In the genomic region with DNA sequence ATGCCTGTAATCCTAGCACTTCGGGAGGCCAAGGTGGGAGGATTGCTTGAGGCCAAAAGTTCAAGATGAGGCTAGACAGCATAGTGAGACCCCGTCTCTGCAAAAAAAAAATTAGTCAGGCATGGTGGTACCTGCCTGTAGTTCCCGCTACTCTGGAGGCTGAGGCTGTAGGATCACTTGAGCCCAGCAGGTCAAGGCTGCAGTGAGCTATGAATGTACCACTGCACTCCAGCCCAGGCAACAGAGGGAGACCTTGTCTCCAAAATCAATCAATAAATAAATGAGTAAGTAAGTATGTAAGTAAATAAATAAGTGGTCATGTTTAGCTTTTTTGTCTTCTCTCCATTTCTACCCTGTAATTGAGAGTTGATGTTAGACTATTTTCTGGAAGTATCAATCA, we compare ENCODE assay signal across 1 cellular context.
TF ChIP-seq lines count a peak whose summit lies in the region.

No MANE protein-coding gene starts in this region.

TF ChIP-seq in HepG2, 621 proteins besides CTCF, POLR2A, EP300 and RAD21 (continued from another document):
- TF ChIP-seq, protein P1, sequence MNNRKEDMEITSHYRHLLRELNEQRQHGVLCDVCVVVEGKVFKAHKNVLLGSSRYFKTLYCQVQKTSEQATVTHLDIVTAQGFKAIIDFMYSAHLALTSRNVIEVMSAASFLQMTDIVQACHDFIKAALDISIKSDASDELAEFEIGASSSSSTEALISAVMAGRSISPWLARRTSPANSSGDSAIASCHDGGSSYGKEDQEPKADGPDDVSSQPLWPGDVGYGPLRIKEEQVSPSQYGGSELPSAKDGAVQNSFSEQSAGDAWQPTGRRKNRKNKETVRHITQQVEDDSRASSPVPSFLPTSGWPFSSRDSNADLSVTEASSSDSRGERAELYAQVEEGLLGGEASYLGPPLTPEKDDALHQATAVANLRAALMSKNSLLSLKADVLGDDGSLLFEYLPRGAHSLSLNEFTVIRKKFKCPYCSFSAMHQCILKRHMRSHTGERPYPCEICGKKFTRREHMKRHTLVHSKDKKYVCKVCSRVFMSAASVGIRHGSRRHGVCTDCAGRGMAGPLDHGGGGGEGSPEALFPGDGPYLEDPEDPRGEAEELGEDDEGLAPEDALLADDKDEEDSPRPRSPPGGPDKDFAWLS (CRISPR knock-in tag; IDR thresholded peaks at IDR 0.05; ENCODE audit: borderline replicate concordance): no peak
- TF ChIP-seq HNF4A (CRISPR knock-in tag; IDR thresholded peaks at IDR 0.05): peak; percentile 22; the same call in 1 of the 2 replicates
- TF ChIP-seq, protein P2, sequence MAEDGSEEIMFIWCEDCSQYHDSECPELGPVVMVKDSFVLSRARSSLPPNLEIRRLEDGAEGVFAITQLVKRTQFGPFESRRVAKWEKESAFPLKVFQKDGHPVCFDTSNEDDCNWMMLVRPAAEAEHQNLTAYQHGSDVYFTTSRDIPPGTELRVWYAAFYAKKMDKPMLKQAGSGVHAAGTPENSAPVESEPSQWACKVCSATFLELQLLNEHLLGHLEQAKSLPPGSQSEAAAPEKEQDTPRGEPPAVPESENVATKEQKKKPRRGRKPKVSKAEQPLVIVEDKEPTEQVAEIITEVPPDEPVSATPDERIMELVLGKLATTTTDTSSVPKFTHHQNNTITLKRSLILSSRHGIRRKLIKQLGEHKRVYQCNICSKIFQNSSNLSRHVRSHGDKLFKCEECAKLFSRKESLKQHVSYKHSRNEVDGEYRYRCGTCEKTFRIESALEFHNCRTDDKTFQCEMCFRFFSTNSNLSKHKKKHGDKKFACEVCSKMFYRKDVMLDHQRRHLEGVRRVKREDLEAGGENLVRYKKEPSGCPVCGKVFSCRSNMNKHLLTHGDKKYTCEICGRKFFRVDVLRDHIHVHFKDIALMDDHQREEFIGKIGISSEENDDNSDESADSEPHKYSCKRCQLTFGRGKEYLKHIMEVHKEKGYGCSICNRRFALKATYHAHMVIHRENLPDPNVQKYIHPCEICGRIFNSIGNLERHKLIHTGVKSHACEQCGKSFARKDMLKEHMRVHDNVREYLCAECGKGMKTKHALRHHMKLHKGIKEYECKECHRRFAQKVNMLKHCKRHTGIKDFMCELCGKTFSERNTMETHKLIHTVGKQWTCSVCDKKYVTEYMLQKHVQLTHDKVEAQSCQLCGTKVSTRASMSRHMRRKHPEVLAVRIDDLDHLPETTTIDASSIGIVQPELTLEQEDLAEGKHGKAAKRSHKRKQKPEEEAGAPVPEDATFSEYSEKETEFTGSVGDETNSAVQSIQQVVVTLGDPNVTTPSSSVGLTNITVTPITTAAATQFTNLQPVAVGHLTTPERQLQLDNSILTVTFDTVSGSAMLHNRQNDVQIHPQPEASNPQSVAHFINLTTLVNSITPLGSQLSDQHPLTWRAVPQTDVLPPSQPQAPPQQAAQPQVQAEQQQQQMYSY (CRISPR knock-in tag; IDR thresholded peaks at IDR 0.05): no peak
